In the genomic region with DNA sequence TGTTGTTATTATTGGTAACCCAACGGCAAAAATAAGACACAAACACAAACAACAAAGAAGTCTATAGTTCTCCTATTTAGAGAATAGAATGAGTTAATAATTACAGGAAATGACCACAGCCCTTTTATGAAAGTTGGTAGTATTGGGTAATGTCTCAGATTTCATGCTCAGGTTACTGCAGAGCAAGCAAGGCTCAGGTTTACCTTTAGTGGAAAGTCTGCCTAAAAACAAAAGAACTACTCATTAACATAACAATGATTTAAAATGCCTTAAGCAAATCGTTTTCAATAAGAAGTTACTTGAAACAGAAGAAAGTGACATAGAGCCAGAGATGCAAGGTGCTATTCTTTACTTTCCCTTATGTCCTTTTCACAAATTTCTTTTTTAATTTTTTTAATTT, we compare ENCODE assay signal across 22 cellular contexts.
A peak's percentile ranks its signal among the peaks of the same experiment; 100 is the strongest.
DNase-seq lines count a peak whose midpoint lies in the region; ATAC-seq, FAIRE-seq and TF ChIP-seq lines count a peak whose summit lies in the region.
"Had no signal": no experiment of that assay in that cellular context is flagged by ENCODE, and none has a peak within 500 bp of the region (broad histone marks: within the 10 kb centered on the region; RNA-seq: fewer than 3 reads in every experiment).

No MANE protein-coding gene starts in this region.

- no peak for TF ChIP-seq CTCF in GM12878 (IDR thresholded peaks at IDR 0.05 in 2 of 3, conservative IDR thresholded peaks at IDR 0.05 in 1 of 3; ENCODE audit: control insufficient read depth in 2 of 3, extremely low read depth in 1 of 3, insufficient read depth in 1 of 3, low read depth in 3 of 3, low read length in 3 of 3)

- H2AFZ ChIP-seq in GM12878 (ENCODE audit: control insufficient read depth, low read depth, low read length), result no peak overlapping the region
- H2AFZ ChIP-seq: parathyroid adenoma had no signal

- SMC1A ChIA-PET in GM12878 (lab: Charles Lee; ENCODE audit: uncharacterized antibody, unreplicated experiment), result no interaction called here

- H4K20me1 ChIP-seq in GM12878 (ENCODE audit: control insufficient read depth, insufficient read depth), result no peaks in the 10 kb centered on the region
- H4K20me1 ChIP-seq: BLaER1 had no signal

- H3K9me3 ChIP-seq in HUES6 (ENCODE audit: control insufficient read depth, insufficient read depth, low read depth, low read length) (peaks cover 3% of the 10 kb centered on the region; the same call in 1 of the 2 replicates), GM12878 (replicated peaks; ENCODE audit: control insufficient read depth, insufficient read depth, low read length) (no peaks in the 10 kb centered on the region)

- peak; percentile 51 for ATAC-seq in GM19324 (IDR thresholded peaks at IDR 0.05; ENCODE audit: low FRiP score, unreplicated experiment)
- peak; percentile 76 for ATAC-seq in GM12878
- no peak for ATAC-seq in HG03280 (IDR thresholded peaks at IDR 0.05; ENCODE audit: unreplicated experiment)
- ATAC-seq in GM19035 (IDR thresholded peaks at IDR 0.05; ENCODE audit: unreplicated experiment), result no peak
- ATAC-seq: activated CD8-positive, alpha-beta memory T cell treated with anti-CD3 and anti-CD28 coated beads, Interleukin-2, amount 10 ng/mL, durations not matched to agents 7 days and 5 days; natural killer cell had no signal

- no peak overlapping the region for H3K4me2 ChIP-seq in GM12878 (ENCODE audit: control insufficient read depth, insufficient read depth)
- H3K4me2 ChIP-seq: BLaER1 had no signal

- no peaks in the 10 kb centered on the region for H3K79me2 ChIP-seq in GM12878 (ENCODE audit: control insufficient read depth, insufficient read depth, low read length)
- H3K79me2 ChIP-seq: parathyroid adenoma had no signal

- no peak for TF ChIP-seq POLR2A in GM12878 (IDR thresholded peaks at IDR 0.05; ENCODE audit: low read depth, low read length)

- 3% methylated on average over 2 of the region's 2 CpGs for WGBS in GM12878 (ENCODE audit: insufficient coverage, insufficient replicate concordance, low lambda C conversion rate, missing lambda C conversion rate)

- no peak overlapping the region for H3K27ac ChIP-seq in HUES6 (ENCODE audit: low read depth, low read length)
- H3K27ac ChIP-seq in GM12878 (ENCODE audit: control insufficient read depth, insufficient read depth), result no peak overlapping the region
- H3K27ac ChIP-seq: BLaER1, parathyroid adenoma, sigmoid colon had no signal

- in situ Hi-C loops in GM12878 (cut with MboI), result no loop called here

- H3K4me3 ChIP-seq in HUES6 (ENCODE audit: low read depth, low read length) (0 out of 2 replicates have a peak overlapping the region, but pooled peaks have one; percentile 18), GM12878 (no peak overlapping the region)
- H3K4me3 ChIP-seq: BLaER1, sigmoid colon had no signal

- FAIRE-seq in GM12878 (lab: Jason Lieb, UNC), result no peak
- FAIRE-seq: H54, kidney, urothelium cell line had no signal

- POLR2A ChIA-PET in GM12878 (lab: Charles Lee), result no interaction called here

- no TSS peak for BruUV-seq in GM12878 (replicated peaks; lab: Mats Ljungman, UMichigan)

- H3K4me1 ChIP-seq in HUES6 (ENCODE audit: control insufficient read depth, insufficient read depth, low read length) (peaks cover 22% of the 10 kb centered on the region), GM12878 (ENCODE audit: control insufficient read depth, insufficient read depth, low read length) (no peaks in the 10 kb centered on the region)
- H3K4me1 ChIP-seq: BLaER1 had no signal

- DNase-seq in GM12878 (ENCODE audit: low read depth, low spot score) (no peak), iPS-NIHi7 (ENCODE audit: extremely low spot score) (peak; percentile 31), anterior cingulate cortex (lab: John Stamatoyannopoulos, UW) (no peak), activated gamma-delta T cell treated with Interleukin-2 at 50 U/mL for 16 hours (no peak)
- DNase-seq: activated CD4-positive, alpha-beta T cell treated with anti-CD3 and anti-CD28 coated beads for 48 hours; activated CD8-positive, alpha-beta memory T cell treated with anti-CD3 and anti-CD28 coated beads, Interleukin-2, amount 10 ng/mL, durations not matched to agents 7 days and 5 days; effector CD8-positive, alpha-beta T cell; glutamatergic neuron; kidney; natural killer cell; OCI-M1; SHP77 treated with DMSO at 0.1 percent for 48 hours; sigmoid colon; T-helper 1 cell had no signal

- no peak for TF ChIP-seq RAD21 in GM12878 (IDR thresholded peaks at IDR 0.05; ENCODE audit: insufficient read depth, low read depth, low read length)

- RAD21 ChIA-PET in GM12878 (lab: Charles Lee; ENCODE audit: unreplicated experiment), result no interaction called here

- intact Hi-C loops in GM12878 (cut with micrococcal nuclease; ENCODE audit: unreplicated experiment), result no loop called here

- 0 out of 2 replicates have a peak, but pooled peaks cover 1% of the 10 kb centered on the region for H3K36me3 ChIP-seq in HUES6 (ENCODE audit: control insufficient read depth, insufficient read depth, low read length)
- no peaks in the 10 kb centered on the region for H3K36me3 ChIP-seq in GM12878 (ENCODE audit: control insufficient read depth in 2 of 2, insufficient read depth in 2 of 2, low read length in 1 of 2)
- H3K36me3 ChIP-seq: BLaER1, sigmoid colon had no signal

- CTCF ChIA-PET in GM12878 (lab: Yijun Ruan, JAX), result no interaction called here

- no peaks in the 10 kb centered on the region for H3K27me3 ChIP-seq in HUES6 (ENCODE audit: control insufficient read depth, insufficient read depth, low read length)
- no peaks in the 10 kb centered on the region for H3K27me3 ChIP-seq in GM12878 (replicated peaks in 1 of 2; ENCODE audit: control insufficient read depth in 2 of 2, insufficient read depth in 2 of 2, low read length in 1 of 2)
- H3K27me3 ChIP-seq: BLaER1, sigmoid colon had no signal

- TF ChIP-seq EP300 in GM12878 (IDR thresholded peaks at IDR 0.05; ENCODE audit: borderline replicate concordance in 1 of 2, control insufficient read depth in 1 of 2, low read depth in 2 of 2, low read length in 2 of 2), result no peak

- H3K9ac ChIP-seq in HUES6 (ENCODE audit: low read length) (no peak overlapping the region), GM12878 (ENCODE audit: control insufficient read depth, insufficient read depth, low read length) (no peak overlapping the region)
- H3K9ac ChIP-seq: BLaER1, parathyroid adenoma had no signal

TF ChIP-seq in GM12878, 131 proteins besides CTCF, POLR2A, EP300 and RAD21 (continues in another document):
- TF ChIP-seq MEF2B (IDR thresholded peaks at IDR 0.05; ENCODE audit: partially characterized antibody, poor library complexity, severe bottlenecking), result no peak
- no peak for TF ChIP-seq MYC (IDR thresholded peaks at IDR 0.05; ENCODE audit: insufficient read depth, insufficient read length, insufficient replicate concordance, low read length, severe bottlenecking)
- no peak for TF ChIP-seq CEBPB (IDR thresholded peaks at IDR 0.05; ENCODE audit: borderline replicate concordance in 1 of 2, low read depth in 2 of 2, low read length in 2 of 2)
- TF ChIP-seq, protein P1, sequence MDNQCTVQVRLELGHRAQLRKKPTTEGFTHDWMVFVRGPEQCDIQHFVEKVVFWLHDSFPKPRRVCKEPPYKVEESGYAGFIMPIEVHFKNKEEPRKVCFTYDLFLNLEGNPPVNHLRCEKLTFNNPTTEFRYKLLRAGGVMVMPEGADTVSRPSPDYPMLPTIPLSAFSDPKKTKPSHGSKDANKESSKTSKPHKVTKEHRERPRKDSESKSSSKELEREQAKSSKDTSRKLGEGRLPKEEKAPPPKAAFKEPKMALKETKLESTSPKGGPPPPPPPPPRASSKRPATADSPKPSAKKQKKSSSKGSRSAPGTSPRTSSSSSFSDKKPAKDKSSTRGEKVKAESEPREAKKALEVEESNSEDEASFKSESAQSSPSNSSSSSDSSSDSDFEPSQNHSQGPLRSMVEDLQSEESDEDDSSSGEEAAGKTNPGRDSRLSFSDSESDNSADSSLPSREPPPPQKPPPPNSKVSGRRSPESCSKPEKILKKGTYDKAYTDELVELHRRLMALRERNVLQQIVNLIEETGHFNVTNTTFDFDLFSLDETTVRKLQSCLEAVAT (IDR thresholded peaks at IDR 0.05), result no peak
- TF ChIP-seq TCF3 (IDR thresholded peaks at IDR 0.05; ENCODE audit: borderline replicate concordance, insufficient read depth, low read depth, low read length), result no peak
- no peak for TF ChIP-seq EZH2 (IDR thresholded peaks at IDR 0.05; ENCODE audit: borderline replicate concordance, control insufficient read depth, low read depth, low read length)
- TF ChIP-seq LARP7 (IDR thresholded peaks at IDR 0.05), result no peak
- TF ChIP-seq SMAD1 (IDR thresholded peaks at IDR 0.05; ENCODE audit: low read depth, partially characterized antibody), result no peak
- TF ChIP-seq, protein P2, sequence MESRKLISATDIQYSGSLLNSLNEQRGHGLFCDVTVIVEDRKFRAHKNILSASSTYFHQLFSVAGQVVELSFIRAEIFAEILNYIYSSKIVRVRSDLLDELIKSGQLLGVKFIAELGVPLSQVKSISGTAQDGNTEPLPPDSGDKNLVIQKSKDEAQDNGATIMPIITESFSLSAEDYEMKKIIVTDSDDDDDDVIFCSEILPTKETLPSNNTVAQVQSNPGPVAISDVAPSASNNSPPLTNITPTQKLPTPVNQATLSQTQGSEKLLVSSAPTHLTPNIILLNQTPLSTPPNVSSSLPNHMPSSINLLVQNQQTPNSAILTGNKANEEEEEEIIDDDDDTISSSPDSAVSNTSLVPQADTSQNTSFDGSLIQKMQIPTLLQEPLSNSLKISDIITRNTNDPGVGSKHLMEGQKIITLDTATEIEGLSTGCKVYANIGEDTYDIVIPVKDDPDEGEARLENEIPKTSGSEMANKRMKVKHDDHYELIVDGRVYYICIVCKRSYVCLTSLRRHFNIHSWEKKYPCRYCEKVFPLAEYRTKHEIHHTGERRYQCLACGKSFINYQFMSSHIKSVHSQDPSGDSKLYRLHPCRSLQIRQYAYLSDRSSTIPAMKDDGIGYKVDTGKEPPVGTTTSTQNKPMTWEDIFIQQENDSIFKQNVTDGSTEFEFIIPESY (IDR thresholded peaks at IDR 0.05), result no peak
- TF ChIP-seq, protein P3, sequence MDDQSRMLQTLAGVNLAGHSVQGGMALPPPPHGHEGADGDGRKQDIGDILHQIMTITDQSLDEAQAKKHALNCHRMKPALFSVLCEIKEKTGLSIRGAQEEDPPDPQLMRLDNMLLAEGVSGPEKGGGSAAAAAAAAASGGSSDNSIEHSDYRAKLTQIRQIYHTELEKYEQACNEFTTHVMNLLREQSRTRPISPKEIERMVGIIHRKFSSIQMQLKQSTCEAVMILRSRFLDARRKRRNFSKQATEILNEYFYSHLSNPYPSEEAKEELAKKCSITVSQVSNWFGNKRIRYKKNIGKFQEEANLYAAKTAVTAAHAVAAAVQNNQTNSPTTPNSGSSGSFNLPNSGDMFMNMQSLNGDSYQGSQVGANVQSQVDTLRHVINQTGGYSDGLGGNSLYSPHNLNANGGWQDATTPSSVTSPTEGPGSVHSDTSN (IDR thresholded peaks at IDR 0.05; ENCODE audit: insufficient replicate concordance, low read depth, low read length), result no peak
- TF ChIP-seq SUZ12 (IDR thresholded peaks at IDR 0.05; ENCODE audit: unreplicated experiment), result no peak
- no peak for TF ChIP-seq SMARCA5 (IDR thresholded peaks at IDR 0.05)

Comparison
In these comparisons a context has a peak if more than half of its experiments do, and no peak if none do; other contexts are left out.
1. ATAC-seq: peak in GM19324 (single experiment) and GM12878 (single experiment); none in HG03280 (single experiment) and GM19035 (single experiment).